In the genomic region with DNA sequence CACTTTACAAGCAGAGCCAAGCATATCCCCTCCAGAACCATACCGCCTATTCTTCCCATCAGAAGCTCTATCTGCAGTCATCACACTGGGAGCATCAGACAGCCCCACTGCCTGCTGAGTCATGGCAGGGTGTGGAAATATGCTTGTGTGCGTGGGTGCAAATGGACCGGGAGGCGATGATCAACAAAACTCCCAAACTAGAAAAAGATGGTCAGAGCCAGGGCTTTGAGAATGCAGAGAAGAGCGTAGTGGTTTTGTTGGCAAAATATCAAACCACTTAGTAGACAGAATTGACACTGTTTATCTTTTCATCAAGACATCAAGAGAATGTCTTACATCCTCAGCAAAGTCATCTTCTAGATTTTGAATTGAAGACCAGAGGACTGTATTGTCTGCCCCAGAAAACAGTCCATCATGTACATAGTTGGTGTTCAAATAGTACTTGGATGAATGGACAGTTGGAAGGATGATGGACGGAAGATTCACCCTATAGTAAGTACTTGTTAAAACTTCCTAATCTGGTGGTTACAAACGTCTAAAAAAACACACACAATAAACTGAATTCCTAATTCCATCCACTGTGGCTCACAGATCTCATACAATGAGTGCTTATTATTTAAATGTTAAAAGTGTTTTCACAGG, we compare ENCODE assay signal across 12 cellular contexts. TPM values are rescaled to one million over a fixed set of nuclear protein-coding genes. Genes with fewer than 3 reads are reported as not detected.
DNase-seq lines count a peak whose midpoint lies in the region; ATAC-seq and TF ChIP-seq lines count a peak whose summit lies in the region.
"Had no signal": no experiment of that assay in that cellular context is flagged by ENCODE, and none has a peak within 500 bp of the region (broad histone marks: within the 10 kb centered on the region; RNA-seq: fewer than 3 reads in every experiment).

No MANE protein-coding gene starts in this region.

- no peaks in the 10 kb centered on the region for H4K20me1 ChIP-seq in hepatocyte (ENCODE audit: insufficient read depth, poor library complexity, severe bottlenecking)

- H3K36me3 ChIP-seq in hepatocyte (replicated peaks; ENCODE audit: insufficient read depth, low read depth) (no peaks in the 10 kb centered on the region), stomach (no peaks in the 10 kb centered on the region), gastroesophageal sphincter (no peaks in the 10 kb centered on the region), SJCRH30 (no peaks in the 10 kb centered on the region)
- H3K36me3 ChIP-seq: cardiac muscle cell had no signal

- H2AFZ ChIP-seq in hepatocyte, result no peak overlapping the region

- peak; percentile 75 for DNase-seq in activated effector memory CD4-positive, alpha-beta T cell treated with anti-CD3 and anti-CD28 coated beads, Interleukin-2, amount 50 U/mL, for 16 hours
- DNase-seq in activated effector memory CD4-positive, alpha-beta T cell treated with Interleukin-2 at 50 U/mL for 16 hours, result no peak
- peak; percentile 45 for DNase-seq in activated T-cell treated with anti-CD3 and anti-CD28 coated beads, Interleukin-2, amount 50 U/mL, for 24 hours
- DNase-seq in hepatocyte (ENCODE audit: low spot score) (no peak), stomach (no peak), NCI-H1105 (lab: John Stamatoyannopoulos, UW) (no peak), SJCRH30 (no peak)
- DNase-seq: C1 segment of cervical spinal cord, NCI-H510A had no signal

- peak overlapping the region; percentile 34 for H3K27ac Mint-ChIP-seq in activated T-cell treated with anti-CD3 and anti-CD28 coated beads, Interleukin-2, amount 50 U/mL, for 24 hours

- H3K9me3 ChIP-seq in hepatocyte (ENCODE audit: low read depth) (no peaks in the 10 kb centered on the region), stomach (no peaks in the 10 kb centered on the region), gastroesophageal sphincter (no peaks in the 10 kb centered on the region), SJCRH30 (replicated peaks) (no peaks in the 10 kb centered on the region)

- H3K27me3 ChIP-seq in hepatocyte, result no peaks in the 10 kb centered on the region
- H3K27me3 ChIP-seq in stomach, result peaks cover 0 to 6% (median 0%) of the 10 kb centered on the region in 3 donors
- no peaks in the 10 kb centered on the region for H3K27me3 ChIP-seq in gastroesophageal sphincter
- H3K27me3 ChIP-seq in SJCRH30, result no peaks in the 10 kb centered on the region
- H3K27me3 ChIP-seq: cardiac muscle cell had no signal

- no peak overlapping the region for H3K4me3 Mint-ChIP-seq in activated T-cell treated with anti-CD3 and anti-CD28 coated beads, Interleukin-2, amount 50 U/mL, for 24 hours
- H3K4me3 Mint-ChIP-seq: neural crest cell had no signal

- H3K4me2 ChIP-seq in hepatocyte, result no peak overlapping the region

- H3K9me2 ChIP-seq in hepatocyte (replicated peaks; ENCODE audit: insufficient read depth), result no peaks in the 10 kb centered on the region

- peaks cover 15% of the 10 kb centered on the region for H3K27me3 Mint-ChIP-seq in activated T-cell treated with anti-CD3 and anti-CD28 coated beads, Interleukin-2, amount 50 U/mL, for 24 hours

- H3K36me3 Mint-ChIP-seq in activated T-cell treated with anti-CD3 and anti-CD28 coated beads, Interleukin-2, amount 50 U/mL, for 24 hours (ENCODE audit: low read depth), result no peaks in the 10 kb centered on the region

- no peaks in the 10 kb centered on the region for H3K9me3 Mint-ChIP-seq in activated T-cell treated with anti-CD3 and anti-CD28 coated beads, Interleukin-2, amount 50 U/mL, for 24 hours
- H3K9me3 Mint-ChIP-seq: neural crest cell had no signal

- H3K79me2 ChIP-seq in hepatocyte, result no peaks in the 10 kb centered on the region

- H3K27ac ChIP-seq in hepatocyte (peak overlapping the region; percentile 84), stomach (peak overlapping the region in 3 of 5 donors; percentile 2 to 45 (median 35)), gastroesophageal sphincter (peak overlapping the region in 2 of 4 donors; percentile 23 to 56), SJCRH30 (no peak overlapping the region)
- H3K27ac ChIP-seq: cardiac muscle cell had no signal

- peaks cover 4% of the 10 kb centered on the region for H3K4me1 ChIP-seq in hepatocyte (ENCODE audit: insufficient read depth)
- peaks cover 0 to 35% (median 4%) of the 10 kb centered on the region in 4 donors for H3K4me1 ChIP-seq in stomach
- H3K4me1 ChIP-seq in gastroesophageal sphincter, result peaks cover 0 to 22% (median 0%) of the 10 kb centered on the region in 3 donors
- peaks cover 2% of the 10 kb centered on the region; the same call in 1 of the 2 replicates for H3K4me1 ChIP-seq in SJCRH30

- TF ChIP-seq CTCF in hepatocyte (IDR thresholded peaks at IDR 0.05; ENCODE audit: poor library complexity), result no peak
- no peak for TF ChIP-seq CTCF in stomach (IDR thresholded peaks at IDR 0.05)
- no peak for TF ChIP-seq CTCF in gastroesophageal sphincter (IDR thresholded peaks at IDR 0.05)

- intact Hi-C loops in stomach (cut with DNase I; ENCODE audit: low total_unique reads), result loop anchor here (10.0 kb wide), 1 partner anchor 115 kb away; no protein-coding TSS in a partner anchor

- H3K4me3 ChIP-seq in hepatocyte (no peak overlapping the region), stomach (no peak overlapping the region), gastroesophageal sphincter (no peak overlapping the region), SJCRH30 (no peak overlapping the region)
- H3K4me3 ChIP-seq: cardiac muscle cell had no signal

- H3K4me1 Mint-ChIP-seq in activated T-cell treated with anti-CD3 and anti-CD28 coated beads, Interleukin-2, amount 50 U/mL, for 24 hours (ENCODE audit: low read depth), result peaks cover 24% of the 10 kb centered on the region

- no peak for ATAC-seq in gastroesophageal sphincter

- no peak for TF ChIP-seq POLR2A in stomach (IDR thresholded peaks at IDR 0.05)
- TF ChIP-seq POLR2A in gastroesophageal sphincter (IDR thresholded peaks at IDR 0.05), result no peak

- no peak for TF ChIP-seq EP300 in stomach (IDR thresholded peaks at IDR 0.05)
- TF ChIP-seq EP300 in gastroesophageal sphincter (IDR thresholded peaks at IDR 0.05), result no peak

- 71% methylated on average over 7 of the region's 7 CpGs for WGBS in hepatocyte (ENCODE audit: low lambda C conversion rate, missing lambda C conversion rate)
- WGBS in stomach, 5 donors, result 48 to 69% (median 63%) methylated on average over 7 of the region's 7 CpGs
- 40 to 61% methylated on average over 3 to 7 of the region's 7 CpGs for WGBS in gastroesophageal sphincter (ENCODE audit: low coverage in 1 of 2), 2 donors

RNA-seq across cellular contexts. Expression of gene VWF, which starts 54.9 kb away (rescaled TPM):
- total RNA-seq in hepatocyte (0.04 and 0.20 TPM in 2 replicates), stomach (100 to 1,000 TPM in 1 of 5 donors, 10 to 100 TPM in 4; 49.0 to 103 (median 69.6) TPM), gastroesophageal sphincter (100 to 1,000 TPM in 3 of 4 donors, 10 to 100 TPM in 1; 94.3 to 261 (median 162) TPM)
- polyA plus RNA-seq in hepatocyte (0.77 TPM in 1 of 2 replicates, not detected in the other), stomach (10 to 100 TPM in 1 of 3 donors, 1 to 10 TPM in 2; 3.1 to 22.7 (median 3.2) TPM)
- 0.35 and 0.73 TPM in 2 replicates for total RNA-seq in SJCRH30 (2014; rRNA removed; shearing (Covaris generic))
- polyA plus RNA-seq: cardiac muscle cell had no signal

Comparison
In these comparisons a context has a peak if more than half of its experiments do, and no peak if none do; other contexts are left out.
1. DNase-seq: peak in activated effector memory CD4-positive, alpha-beta T cell treated with anti-CD3 and anti-CD28 coated beads, Interleukin-2, amount 50 U/mL, for 16 hours (single experiment) and activated T-cell treated with anti-CD3 and anti-CD28 coated beads, Interleukin-2, amount 50 U/mL, for 24 hours (single experiment); none in activated effector memory CD4-positive, alpha-beta T cell treated with Interleukin-2 at 50 U/mL for 16 hours (single experiment), hepatocyte (single experiment), stomach (single experiment), NCI-H1105 (single experiment) and SJCRH30 (0 of 2).
2. RNA of gene VWF, which starts 54.9 kb away (total RNA-seq): 94.3 to 261 TPM in gastroesophageal sphincter and 49.0 to 103 TPM in stomach; 0.35 to 0.73 TPM in SJCRH30 and 0.04 to 0.20 TPM in hepatocyte; every median in the first group is over 10 times any median in the second.